Comparison of ENCODE assay signal across 1 cellular context in genomic region chr13:43026262-43026661, GRCh38.
TF ChIP-seq lines count a peak whose summit lies in the region.

No MANE protein-coding gene starts in this region.

TF ChIP-seq in IMR-90, 13 proteins besides CTCF, POLR2A, EP300 and RAD21:
- peak; percentile 53; the same call in 1 of the 2 replicates for TF ChIP-seq CEBPB (IDR thresholded peaks at IDR 0.05; ENCODE audit: low read depth, low read length)
- no peak for TF ChIP-seq BHLHE40 (IDR thresholded peaks at IDR 0.05; ENCODE audit: low read depth, low read length)
- no peak for TF ChIP-seq SMC3 (IDR thresholded peaks at IDR 0.05; ENCODE audit: low read depth, low read length)
- no peak for TF ChIP-seq MXI1 (IDR thresholded peaks at IDR 0.05; ENCODE audit: borderline replicate concordance, low read depth, low read length)
- TF ChIP-seq NFE2L2 (IDR thresholded peaks at IDR 0.05; ENCODE audit: low read depth, low read length): no peak
- TF ChIP-seq ELK1 (IDR thresholded peaks at IDR 0.05; ENCODE audit: borderline replicate concordance, low read depth, low read length): no peak
- no peak for TF ChIP-seq USF2 (IDR thresholded peaks at IDR 0.05; ENCODE audit: low read depth, low read length)
- no peak for TF ChIP-seq FOS (IDR thresholded peaks at IDR 0.05; ENCODE audit: low read depth, low read length)
- no peak for TF ChIP-seq MAFK (IDR thresholded peaks at IDR 0.05; ENCODE audit: low read depth, low read length)
